Comparison of ENCODE assay signal across 13 cellular contexts in genomic region chr6:112117554-112117953, GRCh38. TPM values are rescaled to one million over a fixed set of nuclear protein-coding genes. Genes with fewer than 3 reads are reported as not detected.
DNase-seq lines count a peak whose midpoint lies in the region; ATAC-seq and TF ChIP-seq lines count a peak whose summit lies in the region.
"Had no signal": no experiment of that assay in that cellular context is flagged by ENCODE, and none has a peak within 500 bp of the region (broad histone marks: within the 10 kb centered on the region; RNA-seq: fewer than 3 reads in every experiment).

No MANE protein-coding gene starts in this region.

- H2AFZ ChIP-seq in ACC112 (ENCODE audit: low read length, unreplicated experiment) (no peak overlapping the region), Karpas-422 (ENCODE audit: low read length) (no peak overlapping the region)

- H3K4me1 ChIP-seq in ACC112 (ENCODE audit: control insufficient read depth, insufficient read depth, low read length, unreplicated experiment) (peaks cover 12% of the 10 kb centered on the region), Karpas-422 (ENCODE audit: low read length) (no peaks in the 10 kb centered on the region), right cardiac atrium (ENCODE audit: control insufficient read depth, insufficient read depth, low read length) (peaks cover 3% of the 10 kb centered on the region)

- H3K79me2 ChIP-seq in ACC112 (ENCODE audit: control insufficient read depth, insufficient read depth, low read length, unreplicated experiment) = no peaks in the 10 kb centered on the region
- no peaks in the 10 kb centered on the region for H3K79me2 ChIP-seq in Karpas-422 (ENCODE audit: low read length)

- H3K27me3 Mint-ChIP-seq in T-helper 1 cell treated with Interleukin-12 subunit alpha and Interleukin-12 subunit beta and Interleukin-4 antibody, amounts not matched to agents 30 μg/mL and 1 μg/mL, for 36 hours (ENCODE audit: low read depth) = peaks cover 18% of the 10 kb centered on the region

- H3K4me3 ChIP-seq in ACC112 (ENCODE audit: low read depth, low read length) (no peak overlapping the region), foreskin fibroblast (ENCODE audit: low read depth in 1 of 2, low read length in 2 of 2) (no peak overlapping the region), Karpas-422 (ENCODE audit: low read length) (no peak overlapping the region), right cardiac atrium (ENCODE audit: low read length) (no peak overlapping the region)
- H3K4me3 ChIP-seq: lung had no signal

- intact Hi-C loops in right cardiac atrium (cut with DNase I) = no loop called here

- ATAC-seq in right cardiac atrium = no peak
- ATAC-seq in HG02678 (IDR thresholded peaks at IDR 0.05; ENCODE audit: unreplicated experiment) = no peak

- H3K36me3 ChIP-seq in ACC112 (ENCODE audit: insufficient read depth, low read length) (peaks cover 77% of the 10 kb centered on the region), Karpas-422 (ENCODE audit: insufficient read depth, low read length) (no peaks in the 10 kb centered on the region)

- 69% methylated on average over 1 of the region's 1 CpG for WGBS in right cardiac atrium

- no peaks in the 10 kb centered on the region for H4K20me1 ChIP-seq in Karpas-422 (ENCODE audit: insufficient read depth, low read depth, low read length)

- no peaks in the 10 kb centered on the region for H3K27me3 ChIP-seq in ACC112 (ENCODE audit: insufficient read depth, low read length)
- peaks cover 4% of the 10 kb centered on the region; the same call in 1 of the 2 replicates for H3K27me3 ChIP-seq in Karpas-422 (ENCODE audit: low read length)
- H3K27me3 ChIP-seq in right cardiac atrium (ENCODE audit: control insufficient read depth, insufficient read depth) = no peaks in the 10 kb centered on the region

- H3K4me2 ChIP-seq in Karpas-422 (ENCODE audit: low read depth, low read length, poor library complexity, severe bottlenecking) = no peak overlapping the region

- H3K27ac ChIP-seq in ACC112 (ENCODE audit: low read depth, low read length) (peak overlapping the region; percentile 51), Karpas-422 (ENCODE audit: low read length) (no peak overlapping the region), right cardiac atrium (ENCODE audit: low read length) (no peak overlapping the region)

- no peak for TF ChIP-seq CTCF in foreskin fibroblast (IDR thresholded peaks at IDR 0.05; ENCODE audit: low read depth, low read length)

- peaks cover 16% of the 10 kb centered on the region for H3K4me1 Mint-ChIP-seq in T-helper 1 cell treated with Interleukin-12 subunit alpha and Interleukin-12 subunit beta and Interleukin-4 antibody, amounts not matched to agents 30 μg/mL and 1 μg/mL, for 36 hours (ENCODE audit: low read depth)
- H3K4me1 Mint-ChIP-seq: CD4-positive, alpha-beta memory T cell had no signal

- no peak overlapping the region for H3K27ac Mint-ChIP-seq in T-helper 1 cell treated with Interleukin-12 subunit alpha and Interleukin-12 subunit beta and Interleukin-4 antibody, amounts not matched to agents 30 μg/mL and 1 μg/mL, for 36 hours
- H3K27ac Mint-ChIP-seq: activated naive CD8-positive, alpha-beta T cell; CD4-positive, alpha-beta memory T cell had no signal

- H3K9me2 ChIP-seq in Karpas-422 (replicated peaks; ENCODE audit: insufficient read depth, low read length) = no peaks in the 10 kb centered on the region

- DNase-seq in HCEC 1CT (peak; percentile 58), foreskin fibroblast (peak; percentile 3 to 19), NCI-H1105 treated with DMSO at 0.1 percent for 48 hours (lab: John Stamatoyannopoulos, UW) (no peak), Karpas-422 (no peak), right cardiac atrium (no peak)
- DNase-seq: CD4-positive, alpha-beta memory T cell; KG1; NCI-H69 had no signal

- no peak overlapping the region for H3K9ac ChIP-seq in Karpas-422 (ENCODE audit: low read length)

- peak overlapping the region; percentile 9 for H3K4me3 Mint-ChIP-seq in T-helper 1 cell treated with Interleukin-12 subunit alpha and Interleukin-12 subunit beta and Interleukin-4 antibody, amounts not matched to agents 30 μg/mL and 1 μg/mL, for 36 hours
- H3K4me3 Mint-ChIP-seq: activated naive CD8-positive, alpha-beta T cell; CD4-positive, alpha-beta memory T cell had no signal

- H3K36me3 Mint-ChIP-seq in T-helper 1 cell treated with Interleukin-12 subunit alpha and Interleukin-12 subunit beta and Interleukin-4 antibody, amounts not matched to agents 30 μg/mL and 1 μg/mL, for 36 hours (ENCODE audit: low read depth) = no peaks in the 10 kb centered on the region
- H3K36me3 Mint-ChIP-seq: activated naive CD8-positive, alpha-beta T cell; CD4-positive, alpha-beta memory T cell had no signal

- no peaks in the 10 kb centered on the region for H3K9me3 ChIP-seq in Karpas-422 (ENCODE audit: low read length)
- H3K9me3 ChIP-seq in right cardiac atrium (ENCODE audit: control insufficient read depth, low read length) = no peaks in the 10 kb centered on the region

- no peaks in the 10 kb centered on the region for H3K9me3 Mint-ChIP-seq in T-helper 1 cell treated with Interleukin-12 subunit alpha and Interleukin-12 subunit beta and Interleukin-4 antibody, amounts not matched to agents 30 μg/mL and 1 μg/mL, for 36 hours
- H3K9me3 Mint-ChIP-seq: CD4-positive, alpha-beta memory T cell had no signal

RNA-seq across cellular contexts. Expression of gene FAM229B, which starts 30.2 kb away (rescaled TPM):
- total RNA-seq in Karpas-422 (2014; rRNA removed; shearing (Covaris generic); ENCODE audit: low replicate concordance) = 8.2 and 9.2 TPM in 2 replicates
- 10 to 100 TPM; 60.2 to 77.7 (median 73.1) TPM for total RNA-seq in right cardiac atrium
- 75.2 TPM for polyA plus RNA-seq in right cardiac atrium

RNA-seq across cellular contexts. Expression of gene TUBE1, which starts 30.3 kb away (rescaled TPM):
- total RNA-seq in Karpas-422 (2014; rRNA removed; shearing (Covaris generic); ENCODE audit: low replicate concordance) = 81.6 and 110 TPM in 2 replicates
- 10 to 100 TPM; 21.4 to 36.9 (median 29.5) TPM for total RNA-seq in right cardiac atrium
- polyA plus RNA-seq in right cardiac atrium = 22.7 TPM

Comparison
In these comparisons a context has a peak if more than half of its experiments do, and no peak if none do; other contexts are left out.
1. DNase-seq: peak in HCEC 1CT (single experiment) and foreskin fibroblast (2 of 2); none in NCI-H1105 treated with DMSO at 0.1 percent for 48 hours (single experiment), Karpas-422 (single experiment) and right cardiac atrium (0 of 3).